ENCODE assay signal across 8 cellular contexts in genomic region chr1:232630894-232631195, GRCh38. TPM values are rescaled to one million over a fixed set of nuclear protein-coding genes. Genes with fewer than 3 reads are reported as not detected.
DNase-seq lines count a peak whose midpoint lies in the region; ATAC-seq and TF ChIP-seq lines count a peak whose summit lies in the region.

No MANE protein-coding gene starts in this region.

- H3K27me3 Mint-ChIP-seq in WTC11 (ENCODE audit: low read depth), result peaks cover 49% of the 10 kb centered on the region

- no peaks in the 10 kb centered on the region for H4K20me1 ChIP-seq in HCT116 (ENCODE audit: insufficient read depth)

- no peaks in the 10 kb centered on the region for H3K9me3 Mint-ChIP-seq in WTC11

- CTCF ChIA-PET in HCT116 (lab: Charles Lee) (no interaction called here), WTC11 (lab: Charles Lee) (no interaction called here)

- no peak overlapping the region for H3K27ac Mint-ChIP-seq in WTC11

- BruUV-seq in HCT116 (replicated peaks; lab: Mats Ljungman, UMichigan), result no TSS peak

- H3K27me3 ChIP-seq in HCT116 (ENCODE audit: insufficient read depth, low read length), result no peaks in the 10 kb centered on the region
- H3K27me3 ChIP-seq in right cardiac atrium (ENCODE audit: control insufficient read depth, insufficient read depth), result no peaks in the 10 kb centered on the region

- H2AFZ ChIP-seq in HCT116 (ENCODE audit: low read depth, low read length, poor library complexity, severe bottlenecking), result no peak overlapping the region

- H3K36me3 Mint-ChIP-seq in WTC11, result no peaks in the 10 kb centered on the region

- no peaks in the 10 kb centered on the region for H3K9me2 ChIP-seq in HCT116 (ENCODE audit: insufficient read depth)

- TF ChIP-seq POLR2A in HCT116 (IDR thresholded peaks at IDR 0.05; ENCODE audit: borderline replicate concordance, extremely low read depth, insufficient read depth, insufficient read length), result no peak

- 1% methylated on average over 8 of the region's 8 CpGs for WGBS in right cardiac atrium

- H3K9ac ChIP-seq in HCT116 (ENCODE audit: low read length), result peak overlapping the region; percentile 53

- no peaks in the 10 kb centered on the region for H3K79me2 ChIP-seq in HCT116 (ENCODE audit: insufficient read depth, low read length)

- no peak for TF ChIP-seq CTCF in HCT116 (IDR thresholded peaks at IDR 0.05 in 2 of 3, conservative IDR thresholded peaks at IDR 0.05 in 1 of 3; ENCODE audit: borderline replicate concordance in 1 of 3, insufficient read depth in 1 of 3, low read depth in 2 of 3, low read length in 2 of 3)
- TF ChIP-seq CTCF in WTC11 (IDR thresholded peaks at IDR 0.05), result no peak

- DNase-seq in HCT116 (ENCODE audit: low read depth, low spot score), result no peak
- DNase-seq in WTC11 (ENCODE audit: low spot score), result no peak
- no peak for DNase-seq in right cardiac atrium
- no peak for DNase-seq in NCI-H524 treated with DMSO at 0.1 percent for 48 hours (lab: John Stamatoyannopoulos, UW)
- DNase-seq in NCI-H1694 treated with DMSO at 0.1 percent for 48 hours (lab: John Stamatoyannopoulos, UW), result no peak
- DNase-seq in AML-193 (lab: John Stamatoyannopoulos, UW), result no peak

- peak overlapping the region; percentile 52 to 63 for H3K4me3 ChIP-seq in HCT116 (replicated peaks in 1 of 2; ENCODE audit: low read depth in 1 of 2, low read length in 2 of 2)
- peak overlapping the region; percentile 97 for H3K4me3 ChIP-seq in right cardiac atrium (ENCODE audit: low read length)
- H3K4me3 ChIP-seq in skin epidermis, result peak overlapping the region; percentile 63 to 83 (median 71)

- peak overlapping the region; percentile 76 for H3K4me3 Mint-ChIP-seq in WTC11

- RAD21 ChIA-PET in HCT116 (lab: Charles Lee; ENCODE audit: low non-redundant PET in 1 of 2, low total read pairs in 2 of 2, uncharacterized antibody in 2 of 2, unreplicated experiment in 2 of 2), result no interaction called here

- ATAC-seq in HCT116 (no peak), WTC11 (no peak), right cardiac atrium (no peak), GM18909 (IDR thresholded peaks at IDR 0.05; ENCODE audit: poor library complexity, unreplicated experiment) (no peak)

- no peaks in the 10 kb centered on the region for H3K9me3 ChIP-seq in HCT116 (ENCODE audit: control insufficient read depth in 1 of 2, insufficient read depth in 1 of 2, low read depth in 1 of 2, low read length in 2 of 2)
- no peaks in the 10 kb centered on the region for H3K9me3 ChIP-seq in right cardiac atrium (ENCODE audit: control insufficient read depth, low read length)

- TF ChIP-seq RAD21 in HCT116 (IDR thresholded peaks at IDR 0.05; ENCODE audit: low read depth), result no peak

- POLR2A ChIA-PET in HCT116 (lab: Charles Lee), result no interaction called here
- POLR2A ChIA-PET in WTC11 (lab: Charles Lee), result interaction anchor here (1.1 kb wide), 1 partner anchor 25 kb away, joined by 6 read pairs; no protein-coding TSS in a partner anchor

- H3K27ac ChIP-seq in HCT116 (ENCODE audit: low read depth, low read length) (peak overlapping the region; percentile 12; the same call in 1 of the 2 replicates), right cardiac atrium (ENCODE audit: low read length) (peak overlapping the region; percentile 94), skin epidermis (peak overlapping the region in 20 of 21 experiments; percentile 66 to 91 (median 84))

- intact Hi-C loops in HCT116 (cut with micrococcal nuclease) (loop anchor here (5.0 kb wide), 1 partner anchor 481 kb away; no protein-coding TSS in a partner anchor), right cardiac atrium (cut with DNase I) (loop anchor here (5.0 to 10.0 kb wide), 5 partner anchors 314 to 774 kb away; no protein-coding TSS in a partner anchor)

- peaks cover 19 to 32% of the 10 kb centered on the region in 2 experiments; a peak in 3 of 4 replicates for H3K4me1 ChIP-seq in HCT116 (ENCODE audit: control insufficient read depth in 1 of 2, insufficient read depth in 2 of 2, low read length in 2 of 2)
- no peaks in the 10 kb centered on the region for H3K4me1 ChIP-seq in right cardiac atrium (ENCODE audit: control insufficient read depth, insufficient read depth, low read length)

- no peaks in the 10 kb centered on the region for H3K36me3 ChIP-seq in HCT116 (ENCODE audit: control insufficient read depth in 1 of 2, insufficient read depth in 2 of 2, low read length in 2 of 2)

- H3K4me2 ChIP-seq in HCT116 (ENCODE audit: low read length), result peak overlapping the region; percentile 92

- H3K4me1 Mint-ChIP-seq in WTC11, result peaks cover 38% of the 10 kb centered on the region

TF ChIP-seq in HCT116, 20 proteins besides CTCF, POLR2A, EP300 and RAD21 (continues in another document):
- TF ChIP-seq, protein P1, sequence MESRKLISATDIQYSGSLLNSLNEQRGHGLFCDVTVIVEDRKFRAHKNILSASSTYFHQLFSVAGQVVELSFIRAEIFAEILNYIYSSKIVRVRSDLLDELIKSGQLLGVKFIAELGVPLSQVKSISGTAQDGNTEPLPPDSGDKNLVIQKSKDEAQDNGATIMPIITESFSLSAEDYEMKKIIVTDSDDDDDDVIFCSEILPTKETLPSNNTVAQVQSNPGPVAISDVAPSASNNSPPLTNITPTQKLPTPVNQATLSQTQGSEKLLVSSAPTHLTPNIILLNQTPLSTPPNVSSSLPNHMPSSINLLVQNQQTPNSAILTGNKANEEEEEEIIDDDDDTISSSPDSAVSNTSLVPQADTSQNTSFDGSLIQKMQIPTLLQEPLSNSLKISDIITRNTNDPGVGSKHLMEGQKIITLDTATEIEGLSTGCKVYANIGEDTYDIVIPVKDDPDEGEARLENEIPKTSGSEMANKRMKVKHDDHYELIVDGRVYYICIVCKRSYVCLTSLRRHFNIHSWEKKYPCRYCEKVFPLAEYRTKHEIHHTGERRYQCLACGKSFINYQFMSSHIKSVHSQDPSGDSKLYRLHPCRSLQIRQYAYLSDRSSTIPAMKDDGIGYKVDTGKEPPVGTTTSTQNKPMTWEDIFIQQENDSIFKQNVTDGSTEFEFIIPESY (IDR thresholded peaks at IDR 0.05; ENCODE audit: extremely low read depth, insufficient replicate concordance, low read length), result no peak
- TF ChIP-seq ELF1 (IDR thresholded peaks at IDR 0.05; ENCODE audit: borderline replicate concordance, low read depth), result no peak
- no peak for TF ChIP-seq CEBPB (IDR thresholded peaks at IDR 0.05; ENCODE audit: low read depth)
- TF ChIP-seq CBX3 (IDR thresholded peaks at IDR 0.05; ENCODE audit: low read depth), result no peak
- no peak for TF ChIP-seq EZH2phosphoT487 (IDR thresholded peaks at IDR 0.05; ENCODE audit: borderline replicate concordance)
- TF ChIP-seq SRF (IDR thresholded peaks at IDR 0.05; ENCODE audit: low read depth), result no peak
- TF ChIP-seq MAX (IDR thresholded peaks at IDR 0.05), result no peak
- TF ChIP-seq JUND (IDR thresholded peaks at IDR 0.05), result no peak
- TF ChIP-seq EGR1 (IDR thresholded peaks at IDR 0.05; ENCODE audit: low read depth), result no peak
- TF ChIP-seq SIN3A (IDR thresholded peaks at IDR 0.05; ENCODE audit: low read depth), result no peak
- no peak for TF ChIP-seq YY1 (IDR thresholded peaks at IDR 0.05; ENCODE audit: extremely low read depth, insufficient replicate concordance, low read depth, low read length)
- TF ChIP-seq TCF7L2 (IDR thresholded peaks at IDR 0.05; ENCODE audit: borderline replicate concordance, extremely low read depth, insufficient read depth, insufficient read length), result no peak

TF ChIP-seq in WTC11, 78 proteins besides CTCF, POLR2A, EP300 and RAD21:
- TF ChIP-seq ERG (CRISPR knock-in tag; IDR thresholded peaks at IDR 0.05) (no peak), SMAD3 (CRISPR knock-in tag; IDR thresholded peaks at IDR 0.05; ENCODE audit: borderline replicate concordance) (no peak), PREB (CRISPR knock-in tag; IDR thresholded peaks at IDR 0.05; ENCODE audit: borderline replicate concordance) (no peak), FOXK1 (CRISPR knock-in tag; IDR thresholded peaks at IDR 0.05) (no peak)
- TF ChIP-seq, protein P2, sequence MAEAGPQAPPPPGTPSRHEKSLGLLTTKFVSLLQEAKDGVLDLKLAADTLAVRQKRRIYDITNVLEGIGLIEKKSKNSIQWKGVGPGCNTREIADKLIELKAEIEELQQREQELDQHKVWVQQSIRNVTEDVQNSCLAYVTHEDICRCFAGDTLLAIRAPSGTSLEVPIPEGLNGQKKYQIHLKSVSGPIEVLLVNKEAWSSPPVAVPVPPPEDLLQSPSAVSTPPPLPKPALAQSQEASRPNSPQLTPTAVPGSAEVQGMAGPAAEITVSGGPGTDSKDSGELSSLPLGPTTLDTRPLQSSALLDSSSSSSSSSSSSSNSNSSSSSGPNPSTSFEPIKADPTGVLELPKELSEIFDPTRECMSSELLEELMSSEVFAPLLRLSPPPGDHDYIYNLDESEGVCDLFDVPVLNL (CRISPR knock-in tag; IDR thresholded peaks at IDR 0.05; ENCODE audit: borderline replicate concordance, low read depth), result no peak

RNA-seq across cellular contexts. Expression of gene SIPA1L2, which starts 0.9 kb away (rescaled TPM):
- total RNA-seq in HCT116 (2021; ENCODE audit: unreplicated experiment) (12.5 TPM), WTC11 (2021) (10.9 to 14.3 TPM (median 11.6 TPM) in 3 replicates), right cardiac atrium (100 to 1,000 TPM in 3 of 4 donors, 10 to 100 TPM in 1; 90.2 to 117 (median 107) TPM)
- 11.6 and 12.1 TPM in 2 replicates for polyA plus RNA-seq in HCT116 (2012)
- polyA plus RNA-seq in right cardiac atrium, result 32.7 TPM

Comparison
In these comparisons a context has a peak if more than half of its experiments do, and no peak if none do; other contexts are left out.
1. H3K27ac ChIP-seq: peak in every context shown above with its lines; median percentile 94 in right cardiac atrium; 84 in skin epidermis; 12 in HCT116.